Comparison of ENCODE assay signal across 20 cellular contexts in the genomic region with DNA sequence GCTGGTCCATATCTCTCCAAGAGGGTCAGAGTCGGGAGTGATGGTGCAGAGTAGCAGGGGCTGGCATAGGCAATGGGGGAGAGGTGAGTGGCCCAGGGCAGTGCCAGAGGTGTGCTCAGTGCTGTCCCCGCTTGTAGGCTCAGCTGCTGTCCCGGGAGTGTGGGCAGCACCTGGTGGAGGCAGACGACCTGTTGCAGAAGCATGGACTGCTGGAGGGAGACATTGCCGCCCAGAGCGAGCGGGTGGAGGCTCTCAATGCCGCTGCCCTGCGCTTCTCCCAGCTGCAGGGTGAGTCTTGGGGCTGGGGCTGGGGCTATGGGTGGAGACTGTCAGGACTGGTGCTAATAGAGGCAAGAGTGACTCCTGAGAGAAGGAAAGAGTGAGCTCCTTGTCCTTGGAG. TPM values are rescaled to one million over a fixed set of nuclear protein-coding genes. Genes with fewer than 3 reads are reported as not detected.
DNase-seq lines count a peak whose midpoint lies in the region; ATAC-seq and TF ChIP-seq lines count a peak whose summit lies in the region.
"Had no signal": no experiment of that assay in that cellular context is flagged by ENCODE, and none has a peak within 500 bp of the region (broad histone marks: within the 10 kb centered on the region; RNA-seq: fewer than 3 reads in every experiment).

No MANE protein-coding gene starts in this region.

- H3K9me3 ChIP-seq in breast epithelium (no peaks in the 10 kb centered on the region), Loucy (ENCODE audit: insufficient read depth, low read depth, low read length) (no peaks in the 10 kb centered on the region), T-helper 17 cell (ENCODE audit: control insufficient read depth, low read length, poor library complexity, severe bottlenecking) (no peaks in the 10 kb centered on the region)

- no peak overlapping the region for H3K4me3 Mint-ChIP-seq in MCF 10A (ENCODE audit: unreplicated experiment)
- no peak overlapping the region for H3K4me3 Mint-ChIP-seq in T-helper 17 cell
- H3K4me3 Mint-ChIP-seq in stimulated activated memory B cell treated with anti-CD40 and anti-IgM and Interleukin-4, amounts not matched to agents 10 μg/mL and 1 μg/mL and 100 μg/mL, for 72 hours, result no peak overlapping the region
- H3K4me3 Mint-ChIP-seq: CD4-positive, alpha-beta memory T cell had no signal

- H3K4me1 Mint-ChIP-seq in MCF 10A (ENCODE audit: insufficient read depth, unreplicated experiment), result peaks cover 5% of the 10 kb centered on the region
- H3K4me1 Mint-ChIP-seq in T-helper 17 cell, result peaks cover 21% of the 10 kb centered on the region
- H3K4me1 Mint-ChIP-seq in stimulated activated memory B cell treated with anti-CD40 and anti-IgM and Interleukin-4, amounts not matched to agents 10 μg/mL and 1 μg/mL and 100 μg/mL, for 72 hours, result no peaks in the 10 kb centered on the region

- H3K9me3 Mint-ChIP-seq in MCF 10A (ENCODE audit: unreplicated experiment), result peaks cover 11% of the 10 kb centered on the region
- H3K9me3 Mint-ChIP-seq in stimulated activated memory B cell treated with anti-CD40 and anti-IgM and Interleukin-4, amounts not matched to agents 10 μg/mL and 1 μg/mL and 100 μg/mL, for 72 hours, result no peaks in the 10 kb centered on the region

- BruUV-seq in MCF 10A (replicated peaks; lab: Mats Ljungman, UMichigan), result no TSS peak

- H3K4me3 ChIP-seq in breast epithelium, result no peak overlapping the region
- no peak overlapping the region for H3K4me3 ChIP-seq in Loucy (ENCODE audit: low read length, poor library complexity, severe bottlenecking)
- H3K4me3 ChIP-seq: GM12878, GM23248 had no signal

- intact Hi-C loops in MCF 10A (cut with micrococcal nuclease), result no loop called here
- intact Hi-C loops in breast epithelium (cut with DNase I; ENCODE audit: low total_unique reads), result no loop called here

- no peaks in the 10 kb centered on the region for H3K9me2 ChIP-seq in Loucy (replicated peaks; ENCODE audit: low read depth, low read length)

- no peaks in the 10 kb centered on the region for H3K4me1 ChIP-seq in breast epithelium
- H3K4me1 ChIP-seq in Loucy (ENCODE audit: insufficient read depth, low read length, poor library complexity, severe bottlenecking), result no peaks in the 10 kb centered on the region

- H3K27me3 Mint-ChIP-seq in MCF 10A (ENCODE audit: insufficient read depth, unreplicated experiment), result peaks cover 38% of the 10 kb centered on the region
- peaks cover 36% of the 10 kb centered on the region for H3K27me3 Mint-ChIP-seq in T-helper 17 cell
- H3K27me3 Mint-ChIP-seq in stimulated activated memory B cell treated with anti-CD40 and anti-IgM and Interleukin-4, amounts not matched to agents 10 μg/mL and 1 μg/mL and 100 μg/mL, for 72 hours, result peaks cover 80% of the 10 kb centered on the region

- CTCF ChIA-PET in MCF 10A (lab: Yijun Ruan, JAX), result interaction anchor here (0.5 kb wide), 2 partner anchors 15 to 23 kb away, joined by 3 to 5 read pairs; no protein-coding TSS in a partner anchor

- no peaks in the 10 kb centered on the region for H3K79me2 ChIP-seq in Loucy (ENCODE audit: insufficient read depth, low read length)

- H3K27me3 ChIP-seq in breast epithelium (no peaks in the 10 kb centered on the region), Loucy (ENCODE audit: insufficient read depth, low read length, poor library complexity, severe bottlenecking) (no peaks in the 10 kb centered on the region)

- TF ChIP-seq CTCF in MCF 10A (IDR thresholded peaks at IDR 0.05; ENCODE audit: unreplicated experiment) (no peak), breast epithelium (IDR thresholded peaks at IDR 0.05) (no peak), Loucy (conservative IDR thresholded peaks at IDR 0.05; ENCODE audit: low read length) (no peak)

- H3K36me3 Mint-ChIP-seq in MCF 10A (ENCODE audit: insufficient read depth, unreplicated experiment) (no peaks in the 10 kb centered on the region), T-helper 17 cell (ENCODE audit: low read depth) (peaks cover 7% of the 10 kb centered on the region)
- H3K36me3 Mint-ChIP-seq in stimulated activated memory B cell treated with anti-CD40 and anti-IgM and Interleukin-4, amounts not matched to agents 10 μg/mL and 1 μg/mL and 100 μg/mL, for 72 hours, result no peaks in the 10 kb centered on the region
- H3K36me3 Mint-ChIP-seq: CD4-positive, alpha-beta memory T cell had no signal

- H3K4me2 ChIP-seq in Loucy (ENCODE audit: low read depth, low read length, poor library complexity, severe bottlenecking), result no peak overlapping the region

- no peaks in the 10 kb centered on the region for H4K20me1 ChIP-seq in Loucy (ENCODE audit: insufficient read depth, low read length, poor library complexity, severe bottlenecking)

- TF ChIP-seq POLR2A in breast epithelium (IDR thresholded peaks at IDR 0.05), result no peak

- ATAC-seq in T-helper 17 cell, result no peak
- peak; percentile 34 for ATAC-seq in stimulated activated memory B cell treated with anti-CD40 and anti-IgM and Interleukin-4, amounts not matched to agents 10 μg/mL and 1 μg/mL and 100 μg/mL, for 72 hours
- ATAC-seq: GM12878 had no signal

- H3K36me3 ChIP-seq in breast epithelium (no peaks in the 10 kb centered on the region), Loucy (ENCODE audit: insufficient read depth, low read length) (no peaks in the 10 kb centered on the region)

- H3K27ac Mint-ChIP-seq in MCF 10A (ENCODE audit: low read depth, unreplicated experiment) (peak overlapping the region; percentile 1), T-helper 17 cell (peak overlapping the region; percentile 16)
- no peak overlapping the region for H3K27ac Mint-ChIP-seq in stimulated activated memory B cell treated with anti-CD40 and anti-IgM and Interleukin-4, amounts not matched to agents 10 μg/mL and 1 μg/mL and 100 μg/mL, for 72 hours

- POLR2A ChIA-PET in MCF 10A (lab: Yijun Ruan, JAX), result interaction anchor here (0.6 kb wide), 1 partner anchor 362 kb away, joined by 3 read pairs; no protein-coding TSS in a partner anchor

- DNase-seq in MCF 10A (ENCODE audit: unreplicated experiment) (no peak), breast epithelium (ENCODE audit: low spot score in 2 of 2) (no peak), T-helper 17 cell (no peak), NCI-H187 treated with DMSO at 0.1 percent for 48 hours (lab: John Stamatoyannopoulos, UW) (no peak), SK-N-DZ (ENCODE audit: low spot score) (no peak), SIG-M5 treated with dmso at 0.1 percent for 504 hours (lab: John Stamatoyannopoulos, UW; ENCODE audit: unreplicated experiment) (no peak)
- DNase-seq: 8988T; C1 segment of cervical spinal cord; Calu3; CD4-positive, alpha-beta memory T cell; COR-L47; DMS79; EL; GDM1; GM23248; H7; HCEC 1CT had no signal

- H2AFZ ChIP-seq in Loucy (ENCODE audit: low read length), result peak overlapping the region; percentile 9; the same call in 1 of the 2 replicates
- H2AFZ ChIP-seq: GM23248 had no signal

- no peak overlapping the region for H3K27ac ChIP-seq in breast epithelium
- H3K27ac ChIP-seq: GM23248 had no signal

- H3K9ac ChIP-seq in Loucy (ENCODE audit: low read depth, low read length, poor library complexity, severe bottlenecking), result no peak overlapping the region
- H3K9ac ChIP-seq: GM23248 had no signal

- no peaks in the 10 kb centered on the region for H3F3A ChIP-seq in Loucy (ENCODE audit: low read depth)

RNA-seq across cellular contexts. Expression of a gene that starts 39.3 kb away (rescaled TPM):
- total RNA-seq in MCF 10A (2022) (0.63 and 1.1 TPM in 2 replicates), breast epithelium (1 to 10 TPM; 1.3 to 1.6 (median 1.6) TPM), T-helper 17 cell (under 1 TPM; 0.21 to 0.25 TPM)
- polyA plus RNA-seq in SK-N-DZ (2014; cell fraction: cytosol; rRNA removed), result 10.5 and 15.3 TPM in 2 replicates
- 13.2 and 13.6 TPM in 2 replicates for polyA plus RNA-seq in SK-N-DZ (2014; cell fraction: nucleus; rRNA removed)

RNA-seq across cellular contexts. Expression of a gene that starts 40.6 kb away (rescaled TPM):
- total RNA-seq in MCF 10A (2022), result 44.0 and 68.7 TPM in 2 replicates
- 100 to 1,000 TPM; 206 to 322 (median 284) TPM for total RNA-seq in breast epithelium
- 1 to 10 TPM; 7.4 to 9.9 TPM for total RNA-seq in T-helper 17 cell
- polyA plus RNA-seq in SK-N-DZ (2014; cell fraction: cytosol; rRNA removed), result 3.9 and 5.3 TPM in 2 replicates
- 0.85 and 1.4 TPM in 2 replicates for polyA plus RNA-seq in SK-N-DZ (2014; cell fraction: nucleus; rRNA removed)
